ENCODE assay signal across 8 cellular contexts in genomic region chr12:132561784-132562156, GRCh38. TPM values are rescaled to one million over a fixed set of nuclear protein-coding genes. Genes with fewer than 3 reads are reported as not detected.
DNase-seq lines count a peak whose midpoint lies in the region; ATAC-seq, FAIRE-seq and TF ChIP-seq lines count a peak whose summit lies in the region.

No MANE protein-coding gene starts in this region.

- POLR2A ChIA-PET in endothelial cell of umbilical vein (lab: Charles Lee), result no interaction called here

- H3K9me1 ChIP-seq in endothelial cell of umbilical vein (replicated peaks; ENCODE audit: control insufficient read depth, extremely low read depth, insufficient read depth, low read length), result no peaks in the 10 kb centered on the region

- H3K9me3 ChIP-seq in endothelial cell of umbilical vein (replicated peaks; ENCODE audit: control insufficient read depth, insufficient read depth, low read length), result no peaks in the 10 kb centered on the region

- ATAC-seq in left ventricle myocardium superior, result peak; percentile 11
- ATAC-seq in HG03097 (IDR thresholded peaks at IDR 0.05; ENCODE audit: low FRiP score, unreplicated experiment), result no peak

- no peak overlapping the region for H2AFZ ChIP-seq in endothelial cell of umbilical vein (ENCODE audit: low read depth, low read length)

- H3K36me3 ChIP-seq in endothelial cell of umbilical vein (ENCODE audit: control insufficient read depth in 2 of 2, extremely low read depth in 1 of 2, insufficient read depth in 2 of 2, low read length in 2 of 2), result peaks cover 0 to 2% of the 10 kb centered on the region in 2 experiments

- no peak for TF ChIP-seq POLR2A in endothelial cell of umbilical vein (IDR thresholded peaks at IDR 0.05; ENCODE audit: low read depth, low read length)

- no peak overlapping the region for H3K27ac ChIP-seq in endothelial cell of umbilical vein (ENCODE audit: insufficient read depth, low read depth, low read length)

- dilution Hi-C loops in endothelial cell of umbilical vein (cut with MboI; ENCODE audit: extremely low pct_ligation_motif_present, low sequenced_read_pairs), result no loop called here

- H3K4me1 ChIP-seq in endothelial cell of umbilical vein (ENCODE audit: control insufficient read depth, extremely low read depth, insufficient read depth, low read length), result peaks cover 5% of the 10 kb centered on the region

- H3K4me2 ChIP-seq in endothelial cell of umbilical vein (ENCODE audit: insufficient read depth, low read length), result no peak overlapping the region

- peak; percentile 27 to 60 for TF ChIP-seq CTCF in endothelial cell of umbilical vein (IDR thresholded peaks at IDR 0.05; ENCODE audit: extremely low read depth in 1 of 2, insufficient read depth in 1 of 2, low read depth in 1 of 2, low read length in 2 of 2)

- H4K20me1 ChIP-seq in endothelial cell of umbilical vein (replicated peaks; ENCODE audit: control insufficient read depth, extremely low read depth, insufficient read depth, low read length), result peaks cover 2% of the 10 kb centered on the region

- H3K4me3 ChIP-seq in endothelial cell of umbilical vein (replicated peaks in 1 of 3; ENCODE audit: insufficient read depth in 1 of 3, low read depth in 1 of 3, low read length in 3 of 3), result no peak overlapping the region

- no TSS peak for BruUV-seq in endothelial cell of umbilical vein (replicated peaks; lab: Mats Ljungman, UMichigan)

- H3K9ac ChIP-seq in endothelial cell of umbilical vein (replicated peaks; ENCODE audit: extremely low read depth, insufficient read depth, low read length), result no peak overlapping the region

- CTCF ChIA-PET in endothelial cell of umbilical vein (lab: Charles Lee), result interaction anchor here (0.8 to 3.7 kb wide), 32 partner anchors 8 to 408 kb away, joined by 3 to 58 read pairs (median 4); partner anchors contain the start of gene LRCOL1

- peaks cover 55% of the 10 kb centered on the region for H3K79me2 ChIP-seq in endothelial cell of umbilical vein (ENCODE audit: control insufficient read depth, insufficient read depth, low read length)

- intact Hi-C loops in left ventricle myocardium superior (cut with micrococcal nuclease) (no loop called here), cardiac septum (cut with DNase I) (no loop called here), endothelial cell of umbilical vein (cut with micrococcal nuclease) (loop anchor here (1.0 to 2.0 kb wide), 3 partner anchors 71 to 408 kb away; partner anchors contain the start of gene FBRSL1)

- no peaks in the 10 kb centered on the region for H3K27me3 ChIP-seq in endothelial cell of umbilical vein (ENCODE audit: control insufficient read depth in 2 of 2, insufficient read depth in 2 of 2, low read length in 2 of 2)

- DNase-seq in left ventricle myocardium superior (no peak), cardiac septum (ENCODE audit: low spot score) (no peak), NCI-H226 (peak; percentile 10), endothelial cell of umbilical vein (ENCODE audit: low read depth, low spot score) (no peak), superior temporal gyrus (ENCODE audit: extremely low spot score) (peak; percentile 11), NCI-H1048 (lab: John Stamatoyannopoulos, UW) (no peak)
- no peak for DNase-seq in NK-92 treated with Interleukin-12 subunit alpha and Interleukin-12 subunit beta, amount 100 ng/mL, for 24 hours (lab: John Stamatoyannopoulos, UW)

- no peak for FAIRE-seq in endothelial cell of umbilical vein (lab: Jason Lieb, UNC)

TF ChIP-seq in endothelial cell of umbilical vein, 7 proteins besides CTCF, POLR2A, EP300 and RAD21:
- no peak for TF ChIP-seq MYC (IDR thresholded peaks at IDR 0.05; ENCODE audit: low read depth, low read length)
- no peak for TF ChIP-seq GATA2 (IDR thresholded peaks at IDR 0.05; ENCODE audit: insufficient read depth, insufficient read length, low read depth, low read length)
- TF ChIP-seq MAX (IDR thresholded peaks at IDR 0.05; ENCODE audit: insufficient read depth, insufficient read length), result no peak
- TF ChIP-seq EZH2 (IDR thresholded peaks at IDR 0.05; ENCODE audit: borderline replicate concordance, low read depth, low read length, severe bottlenecking), result no peak
- no peak for TF ChIP-seq FOS (IDR thresholded peaks at IDR 0.05; ENCODE audit: borderline replicate concordance, insufficient read depth, low read length)
- no peak for TF ChIP-seq JUN (IDR thresholded peaks at IDR 0.05; ENCODE audit: borderline replicate concordance, insufficient read depth, insufficient read length, low read depth)
- no peak for TF ChIP-seq POLR2AphosphoS5 (IDR thresholded peaks at IDR 0.05; ENCODE audit: insufficient read depth, low read depth, low read length)

RNA-seq across cellular contexts. Expression of gene LRCOL1, which starts 48.6 kb away (rescaled TPM):
- not detected for total RNA-seq in left ventricle myocardium superior
- total RNA-seq in cardiac septum, result not detected
- total RNA-seq in endothelial cell of umbilical vein, result 1.2 TPM in 1 of 2 replicates, not detected in the other
- 1.1 and 1.5 TPM in 2 replicates for polyA plus RNA-seq in endothelial cell of umbilical vein
- 0.28 and 0.49 TPM in 2 replicates for polyA plus RNA-seq in endothelial cell of umbilical vein (2011; cell fraction: cytosol; rRNA removed)
- polyA plus RNA-seq in endothelial cell of umbilical vein (2011; cell fraction: nucleus; rRNA removed), result 2.6 and 3.1 TPM in 2 replicates
- 0.48 and 0.89 TPM in 2 replicates for polyA plus RNA-seq in endothelial cell of umbilical vein (2012)
- polyA minus RNA-seq in endothelial cell of umbilical vein, result 0.36 and 0.95 TPM in 2 replicates
- polyA minus RNA-seq in endothelial cell of umbilical vein (2011; cell fraction: cytosol; rRNA and poly(A)+ RNA removed), result not detected
- polyA minus RNA-seq in endothelial cell of umbilical vein (2011; cell fraction: nucleus; rRNA and poly(A)+ RNA removed), result not detected in 2 replicates

RNA-seq across cellular contexts. Expression of gene P2RX2, which starts 56.8 kb away (rescaled TPM):
- not detected for total RNA-seq in left ventricle myocardium superior
- total RNA-seq in cardiac septum, result not detected
- not detected in 2 replicates for total RNA-seq in endothelial cell of umbilical vein
- not detected in 2 replicates for polyA plus RNA-seq in endothelial cell of umbilical vein
- not detected in 2 replicates for polyA plus RNA-seq in endothelial cell of umbilical vein (2011; cell fraction: cytosol; rRNA removed)
- not detected in 2 replicates for polyA plus RNA-seq in endothelial cell of umbilical vein (2011; cell fraction: nucleus; rRNA removed)
- not detected in 2 replicates for polyA plus RNA-seq in endothelial cell of umbilical vein (2012)
- not detected in 2 replicates for polyA minus RNA-seq in endothelial cell of umbilical vein
- polyA minus RNA-seq in endothelial cell of umbilical vein (2011; cell fraction: cytosol; rRNA and poly(A)+ RNA removed), result not detected
- polyA minus RNA-seq in endothelial cell of umbilical vein (2011; cell fraction: nucleus; rRNA and poly(A)+ RNA removed), result not detected in 2 replicates

Comparison
In these comparisons a context has a peak if more than half of its experiments do, and no peak if none do; other contexts are left out.
1. DNase-seq: peak in NCI-H226 (single experiment) and superior temporal gyrus (single experiment); none in left ventricle myocardium superior (single experiment), cardiac septum (single experiment), endothelial cell of umbilical vein (single experiment), NK-92 treated with Interleukin-12 subunit alpha and Interleukin-12 subunit beta, amount 100 ng/mL, for 24 hours (single experiment) and NCI-H1048 (single experiment).